10 cellular contexts compared by ENCODE assay signal in the genomic region with DNA sequence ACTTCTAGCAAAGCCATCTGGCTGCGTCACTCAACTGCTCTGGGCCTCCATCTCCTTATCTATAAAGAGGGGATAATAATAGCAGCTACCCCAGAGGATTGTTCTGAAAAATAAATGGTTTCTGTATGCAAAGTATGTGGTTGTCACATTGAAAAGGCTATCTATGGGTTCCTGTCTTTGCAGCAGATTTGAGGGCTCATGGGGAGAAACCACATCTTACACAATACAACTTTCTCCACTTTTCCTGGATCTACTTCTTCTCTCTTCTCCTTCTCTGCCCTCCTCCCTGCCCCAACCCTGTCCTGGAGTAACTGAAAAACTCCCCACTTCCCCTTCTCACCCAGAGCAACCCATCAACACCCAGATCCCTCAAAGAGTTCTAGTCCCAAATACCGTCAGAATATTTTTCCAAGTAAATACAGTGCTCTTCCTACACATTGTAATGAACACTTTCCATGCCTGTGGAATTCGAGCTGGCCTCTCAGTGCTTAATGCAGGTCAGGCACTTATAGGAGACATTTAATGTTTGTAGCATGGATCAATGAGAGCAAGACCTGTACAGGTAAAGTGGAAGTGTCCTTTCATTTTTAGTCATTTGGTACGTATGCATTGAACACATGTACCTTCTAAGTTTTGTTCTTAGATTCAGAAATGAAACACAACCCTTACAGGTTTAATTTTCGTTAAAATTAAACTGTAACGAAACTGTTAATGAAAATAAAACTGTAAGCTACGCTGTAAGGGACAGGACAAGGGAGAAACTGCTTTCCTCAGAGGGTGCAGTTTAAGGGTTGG.
A peak's percentile ranks its signal among the peaks of the same experiment; 100 is the strongest.
DNase-seq lines count a peak whose midpoint lies in the region; ATAC-seq and TF ChIP-seq lines count a peak whose summit lies in the region.
"Had no signal": no experiment of that assay in that cellular context is flagged by ENCODE, and none has a peak within 500 bp of the region (broad histone marks: within the 10 kb centered on the region; RNA-seq: fewer than 3 reads in every experiment).

No MANE protein-coding gene starts in this region.

- no peak overlapping the region for H3K27ac ChIP-seq in CD4-positive, CD25-positive, alpha-beta regulatory T cell (ENCODE audit: insufficient read depth, low read length, poor library complexity, severe bottlenecking)
- H3K27ac ChIP-seq in ovary: no peak overlapping the region

- CTCF ChIA-PET in HEK293T (lab: Yijun Ruan, JAX): no interaction called here

- H3K27me3 ChIP-seq in CD4-positive, CD25-positive, alpha-beta regulatory T cell (ENCODE audit: control insufficient read depth, insufficient read depth, low read length): peaks cover 2% of the 10 kb centered on the region
- H3K27me3 ChIP-seq in ovary: no peaks in the 10 kb centered on the region

- no peaks in the 10 kb centered on the region for H3K36me3 ChIP-seq in CD4-positive, CD25-positive, alpha-beta regulatory T cell (ENCODE audit: control insufficient read depth, insufficient read depth, low read length)
- H3K36me3 ChIP-seq in ovary: no peaks in the 10 kb centered on the region

- 69 to 75% (median 73%) methylated on average over 7 of the region's 7 CpGs for WGBS in ovary, 3 donors

- peak overlapping the region in 3 of 4 donors; percentile 6 to 82 (median 72) for H3K4me3 Mint-ChIP-seq in CD4-positive, CD25-positive, alpha-beta regulatory T cell
- no peak overlapping the region for H3K4me3 Mint-ChIP-seq in activated T-helper 1 cell treated with anti-CD3 and anti-CD28 coated beads, Interleukin-12 subunit alpha, Interleukin-12 subunit beta, Interleukin-2, Interleukin-4 antibody, amounts not matched to agents 30 ng/mL and 10 ng/mL and 1 ng/mL, durations not matched to agents 14 hours and 24 hours and 36 hours

- no peak for TF ChIP-seq EP300 in ovary (IDR thresholded peaks at IDR 0.05)

- intact Hi-C loops in ovary (cut with DNase I): no loop called here
- intact Hi-C loops in activated T-helper 1 cell treated with anti-CD3 and anti-CD28 coated beads, Interleukin-12 subunit alpha, Interleukin-12 subunit beta, Interleukin-2, Interleukin-4 antibody, amounts not matched to agents 30 ng/mL and 10 ng/mL and 1 ng/mL, durations not matched to agents 14 hours and 24 hours and 36 hours (cut with micrococcal nuclease): no loop called here

- H3K27ac Mint-ChIP-seq in CD4-positive, CD25-positive, alpha-beta regulatory T cell: peak overlapping the region; percentile 48 to 81 (median 50)
- no peak overlapping the region for H3K27ac Mint-ChIP-seq in activated T-helper 1 cell treated with anti-CD3 and anti-CD28 coated beads, Interleukin-12 subunit alpha, Interleukin-12 subunit beta, Interleukin-2, Interleukin-4 antibody, amounts not matched to agents 30 ng/mL and 10 ng/mL and 1 ng/mL, durations not matched to agents 14 hours and 24 hours and 36 hours

- TF ChIP-seq POLR2A in ovary (IDR thresholded peaks at IDR 0.05): no peak

- peaks cover 18% of the 10 kb centered on the region for H3K4me1 ChIP-seq in CD4-positive, CD25-positive, alpha-beta regulatory T cell (ENCODE audit: control insufficient read depth, insufficient read depth, low read length, poor library complexity, severe bottlenecking)
- no peaks in the 10 kb centered on the region for H3K4me1 ChIP-seq in ovary (ENCODE audit: insufficient read depth)

- H3K4me1 Mint-ChIP-seq in CD4-positive, CD25-positive, alpha-beta regulatory T cell: peaks cover 8 to 34% (median 28%) of the 10 kb centered on the region in 4 donors
- H3K4me1 Mint-ChIP-seq in activated T-helper 1 cell treated with anti-CD3 and anti-CD28 coated beads, Interleukin-12 subunit alpha, Interleukin-12 subunit beta, Interleukin-2, Interleukin-4 antibody, amounts not matched to agents 30 ng/mL and 10 ng/mL and 1 ng/mL, durations not matched to agents 14 hours and 24 hours and 36 hours (ENCODE audit: low read depth): peaks cover 12% of the 10 kb centered on the region

- peaks cover 39% of the 10 kb centered on the region for H3K27me3 Mint-ChIP-seq in CD4-positive, CD25-positive, alpha-beta regulatory T cell
- peaks cover 6% of the 10 kb centered on the region for H3K27me3 Mint-ChIP-seq in activated T-helper 1 cell treated with anti-CD3 and anti-CD28 coated beads, Interleukin-12 subunit alpha, Interleukin-12 subunit beta, Interleukin-2, Interleukin-4 antibody, amounts not matched to agents 30 ng/mL and 10 ng/mL and 1 ng/mL, durations not matched to agents 14 hours and 24 hours and 36 hours (ENCODE audit: insufficient read depth)

- peaks cover 0 to 11% (median 0%) of the 10 kb centered on the region in 7 donors for H3K9me3 Mint-ChIP-seq in CD4-positive, CD25-positive, alpha-beta regulatory T cell
- peaks cover 6% of the 10 kb centered on the region for H3K9me3 Mint-ChIP-seq in activated T-helper 1 cell treated with anti-CD3 and anti-CD28 coated beads, Interleukin-12 subunit alpha, Interleukin-12 subunit beta, Interleukin-2, Interleukin-4 antibody, amounts not matched to agents 30 ng/mL and 10 ng/mL and 1 ng/mL, durations not matched to agents 14 hours and 24 hours and 36 hours

- peak overlapping the region; percentile 46 for H3K4me3 ChIP-seq in CD4-positive, CD25-positive, alpha-beta regulatory T cell (ENCODE audit: low read depth, low read length)
- no peak overlapping the region for H3K4me3 ChIP-seq in ovary

- peaks cover 47% of the 10 kb centered on the region for H3K36me3 Mint-ChIP-seq in CD4-positive, CD25-positive, alpha-beta regulatory T cell
- H3K36me3 Mint-ChIP-seq in activated T-helper 1 cell treated with anti-CD3 and anti-CD28 coated beads, Interleukin-12 subunit alpha, Interleukin-12 subunit beta, Interleukin-2, Interleukin-4 antibody, amounts not matched to agents 30 ng/mL and 10 ng/mL and 1 ng/mL, durations not matched to agents 14 hours and 24 hours and 36 hours (ENCODE audit: low read depth): no peaks in the 10 kb centered on the region

- no peak for TF ChIP-seq CTCF in ovary (IDR thresholded peaks at IDR 0.05)

- peak in 1 of 3 donors; percentile 32 for DNase-seq in CD4-positive, CD25-positive, alpha-beta regulatory T cell
- DNase-seq in SIG-M5 (lab: John Stamatoyannopoulos, UW) (peak; percentile 79), HEK293T (ENCODE audit: extremely low spot score) (no peak), ovary (no peak), HT-29 (ENCODE audit: low spot score) (no peak)
- DNase-seq in activated T-helper 1 cell treated with anti-CD3 and anti-CD28 coated beads, Interleukin-12 subunit alpha, Interleukin-12 subunit beta, Interleukin-2, Interleukin-4 antibody, amounts not matched to agents 30 ng/mL and 10 ng/mL and 1 ng/mL, durations not matched to agents 14 hours and 24 hours and 36 hours (ENCODE audit: low spot score): no peak
- DNase-seq: DND-41, NCI-H1105 had no signal

- ATAC-seq in CD4-positive, CD25-positive, alpha-beta regulatory T cell (ENCODE audit: low read depth in 2 of 2): peak in 1 of 2 donors; percentile 31
- peak; percentile 87 for ATAC-seq in GM19043 (IDR thresholded peaks at IDR 0.05; ENCODE audit: low read depth, unreplicated experiment)
- peak; percentile 75 for ATAC-seq in HG03045 (IDR thresholded peaks at IDR 0.05; ENCODE audit: unreplicated experiment)

- POLR2A ChIA-PET in HEK293T (lab: Yijun Ruan, JAX): no interaction called here

- peaks cover 0 to 3% of the 10 kb centered on the region in 2 experiments for H3K9me3 ChIP-seq in CD4-positive, CD25-positive, alpha-beta regulatory T cell (ENCODE audit: control insufficient read depth in 2 of 2, low read length in 2 of 2)
- no peaks in the 10 kb centered on the region for H3K9me3 ChIP-seq in ovary

TF ChIP-seq in HEK293T, 16 proteins besides CTCF, POLR2A, EP300 and RAD21:
- no peak for TF ChIP-seq NFRKB (IDR thresholded peaks at IDR 0.05)
- no peak for TF ChIP-seq LEF1 (IDR thresholded peaks at IDR 0.05; ENCODE audit: borderline replicate concordance)
- no peak for TF ChIP-seq CTBP1 (IDR thresholded peaks at IDR 0.05; ENCODE audit: borderline replicate concordance)
- TF ChIP-seq L3MBTL2 (conservative IDR thresholded peaks at IDR 0.05): no peak
- TF ChIP-seq, protein P1, sequence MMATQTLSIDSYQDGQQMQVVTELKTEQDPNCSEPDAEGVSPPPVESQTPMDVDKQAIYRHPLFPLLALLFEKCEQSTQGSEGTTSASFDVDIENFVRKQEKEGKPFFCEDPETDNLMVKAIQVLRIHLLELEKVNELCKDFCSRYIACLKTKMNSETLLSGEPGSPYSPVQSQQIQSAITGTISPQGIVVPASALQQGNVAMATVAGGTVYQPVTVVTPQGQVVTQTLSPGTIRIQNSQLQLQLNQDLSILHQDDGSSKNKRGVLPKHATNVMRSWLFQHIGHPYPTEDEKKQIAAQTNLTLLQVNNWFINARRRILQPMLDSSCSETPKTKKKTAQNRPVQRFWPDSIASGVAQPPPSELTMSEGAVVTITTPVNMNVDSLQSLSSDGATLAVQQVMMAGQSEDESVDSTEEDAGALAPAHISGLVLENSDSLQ (IDR thresholded peaks at IDR 0.05): no peak
- TF ChIP-seq ZNF384 (IDR thresholded peaks at IDR 0.05): no peak
- TF ChIP-seq TARDBP (IDR thresholded peaks at IDR 0.05): no peak
- no peak for TF ChIP-seq FOXM1 (IDR thresholded peaks at IDR 0.05; ENCODE audit: borderline replicate concordance)
- TF ChIP-seq BHLHE40 (IDR thresholded peaks at IDR 0.05; ENCODE audit: borderline replicate concordance): no peak
- no peak for TF ChIP-seq SP1 (IDR thresholded peaks at IDR 0.05)
- no peak for TF ChIP-seq FOXA1 (IDR thresholded peaks at IDR 0.05)
- TF ChIP-seq HDGF (IDR thresholded peaks at IDR 0.05; ENCODE audit: borderline replicate concordance): no peak
- TF ChIP-seq FOXK2 (IDR thresholded peaks at IDR 0.05): no peak
- no peak for TF ChIP-seq SUZ12 (IDR thresholded peaks at IDR 0.05)
TF ChIP-seq in HEK293T: peak in this region for 0.
